ENCODE assay signal across 24 cellular contexts in the genomic region with DNA sequence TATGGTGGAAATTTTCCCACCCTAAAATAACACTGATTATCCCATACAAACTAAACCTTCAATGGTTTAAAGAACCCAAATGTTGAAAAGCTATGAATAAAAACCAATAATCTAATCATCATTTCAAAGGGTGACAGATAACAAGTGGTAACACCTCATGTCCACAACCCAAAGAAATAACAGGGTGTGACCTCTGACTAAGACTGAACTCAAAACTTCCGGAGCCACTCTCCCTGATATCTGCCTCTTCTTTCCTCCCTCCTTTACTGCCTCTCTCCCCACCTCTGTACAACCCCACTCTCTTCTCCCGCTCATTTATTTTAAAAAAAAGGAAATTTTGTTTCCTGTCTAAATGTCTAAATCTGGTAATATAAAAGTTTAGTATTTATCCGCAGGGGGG. TPM values are rescaled to one million over a fixed set of nuclear protein-coding genes. Genes with fewer than 3 reads are reported as not detected.
DNase-seq lines count a peak whose midpoint lies in the region; ATAC-seq and TF ChIP-seq lines count a peak whose summit lies in the region.
"Had no signal": no experiment of that assay in that cellular context is flagged by ENCODE, and none has a peak within 500 bp of the region (broad histone marks: within the 10 kb centered on the region; RNA-seq: fewer than 3 reads in every experiment).

No MANE protein-coding gene starts in this region.

- H3K4me1 ChIP-seq in Caco-2 (peaks cover 12% of the 10 kb centered on the region; the same call in 1 of the 2 replicates), body of pancreas (no peaks in the 10 kb centered on the region)
- H3K4me1 ChIP-seq: thyroid gland had no signal

- H3K27ac ChIP-seq in body of pancreas: no peak overlapping the region
- H3K27ac ChIP-seq: coronary artery, esophagus muscularis mucosa, RWPE1, thyroid gland had no signal

- WGBS in body of pancreas, 2 donors: 84 to 88% methylated on average over 3 of the region's 3 CpGs

- CTCF ChIA-PET in Caco-2 (lab: Charles Lee): no interaction called here

- intact Hi-C loops in Caco-2 (cut with micrococcal nuclease; ENCODE audit: unreplicated experiment): no loop called here
- intact Hi-C loops in body of pancreas (cut with DNase I): no loop called here

- no peaks in the 10 kb centered on the region for H3K27me3 Mint-ChIP-seq in Caco-2 (ENCODE audit: insufficient read depth, unreplicated experiment)
- H3K27me3 Mint-ChIP-seq: B cell, IgD-negative memory B cell had no signal

- H3K27me3 ChIP-seq in Caco-2 (replicated peaks; ENCODE audit: control insufficient read depth, insufficient read depth, low read length) (no peaks in the 10 kb centered on the region), body of pancreas (no peaks in the 10 kb centered on the region)
- H3K27me3 ChIP-seq: esophagus muscularis mucosa, thyroid gland had no signal

- no TSS peak for BruUV-seq in Caco-2 (replicated peaks; lab: Mats Ljungman, UMichigan)

- H3K36me3 Mint-ChIP-seq in Caco-2 (ENCODE audit: insufficient read depth, unreplicated experiment): no peaks in the 10 kb centered on the region

- H3K4me3 ChIP-seq in Caco-2 (ENCODE audit: low read depth, low read length) (no peak overlapping the region), body of pancreas (no peak overlapping the region)
- H3K4me3 ChIP-seq: coronary artery, esophagus muscularis mucosa, HAP-1, thyroid gland had no signal

- ATAC-seq in GM18907 (IDR thresholded peaks at IDR 0.05; ENCODE audit: unreplicated experiment) (peak; percentile 40), esophagus mucosa (peak; percentile 82), body of pancreas (no peak)
- ATAC-seq: sciatic nerve had no signal

- no peak overlapping the region for H3K4me3 Mint-ChIP-seq in Caco-2 (ENCODE audit: unreplicated experiment)
- H3K4me3 Mint-ChIP-seq: activated T-cell treated with anti-CD3 and anti-CD28 coated beads, Interleukin-2, amount 50 U/mL, for 4 hours; B cell had no signal

- no peaks in the 10 kb centered on the region for H3K36me3 ChIP-seq in Caco-2 (ENCODE audit: control insufficient read depth, insufficient read depth, low read length)
- no peaks in the 10 kb centered on the region for H3K36me3 ChIP-seq in body of pancreas (replicated peaks in 1 of 2; ENCODE audit: insufficient read depth in 1 of 2, low read depth in 2 of 2)
- H3K36me3 ChIP-seq: esophagus muscularis mucosa, HAP-1, thyroid gland had no signal

- POLR2A ChIA-PET in Caco-2 (lab: Charles Lee): no interaction called here

- TF ChIP-seq CTCF in Caco-2 (IDR thresholded peaks at IDR 0.05; ENCODE audit: insufficient read depth in 1 of 2, low read depth in 1 of 2, low read length in 1 of 2, severe bottlenecking in 1 of 2, unreplicated experiment in 1 of 2) (no peak), body of pancreas (IDR thresholded peaks at IDR 0.05) (no peak)

- no peaks in the 10 kb centered on the region for H3K9me3 Mint-ChIP-seq in Caco-2 (ENCODE audit: unreplicated experiment)
- H3K9me3 Mint-ChIP-seq: activated T-cell treated with anti-CD3 and anti-CD28 coated beads, Interleukin-2, amount 50 U/mL, for 4 hours had no signal

- peak overlapping the region; percentile 48 for H3K27ac Mint-ChIP-seq in Caco-2 (ENCODE audit: unreplicated experiment)
- H3K27ac Mint-ChIP-seq: B cell had no signal

- TF ChIP-seq POLR2A in body of pancreas (IDR thresholded peaks at IDR 0.05): no peak

- peaks cover 28% of the 10 kb centered on the region for H3K4me1 Mint-ChIP-seq in Caco-2 (ENCODE audit: low read depth, unreplicated experiment)

- H3K9me3 ChIP-seq in Caco-2: no peaks in the 10 kb centered on the region
- H3K9me3 ChIP-seq in body of pancreas: no peaks in the 10 kb centered on the region
- H3K9me3 ChIP-seq: esophagus muscularis mucosa, HAP-1, thyroid gland had no signal

- DNase-seq in Caco-2 (no peak), SW480 (ENCODE audit: low spot score) (peak; percentile 20), OCI-M2 (lab: John Stamatoyannopoulos, UW; ENCODE audit: unreplicated experiment) (no peak), body of pancreas (no peak), EL (no peak)
- DNase-seq in activated effector memory CD4-positive, alpha-beta T cell treated with anti-CD3 and anti-CD28 coated beads, Interleukin-2, amount 50 U/mL, for 16 hours: no peak
- DNase-seq: activated CD4-positive, alpha-beta T cell treated with anti-CD3 and anti-CD28 coated beads for 1 hour; activated T-cell treated with anti-CD3 and anti-CD28 coated beads, Interleukin-2, amount 50 U/mL, for 4 hours; aorta; glutamatergic neuron; islet precursor cell; NCI-H1048; NCI-H2107; occipital lobe; thyroid gland had no signal

RNA-seq across cellular contexts. Expression of a gene that starts 11.5 kb away (rescaled TPM):
- total RNA-seq in Caco-2 (2022) (34.1 and 36.1 TPM in 2 replicates), esophagus mucosa (29.5 TPM), body of pancreas (10 to 100 TPM; 34.5 to 40.5 TPM)
